ENCODE assay signal across 2 cellular contexts in genomic region chr17:54840885-54841614, GRCh38.
TF ChIP-seq lines count a peak whose summit lies in the region.

No MANE protein-coding gene starts in this region.

TF ChIP-seq in liver, 16 proteins besides CTCF, POLR2A, EP300 and RAD21 (continued from another document):
- TF ChIP-seq ATF3 (IDR thresholded peaks at IDR 0.05) (no peak), GABPA (IDR thresholded peaks at IDR 0.05 in 1 of 2, conservative IDR thresholded peaks at IDR 0.05 in 1 of 2) (no peak), FOXA1 (IDR thresholded peaks at IDR 0.05) (no peak), EGR1 (IDR thresholded peaks at IDR 0.05; ENCODE audit: low read depth in 2 of 2) (no peak), HNF4A (conservative IDR thresholded peaks at IDR 0.05) (peak; percentile 51 to 72), JUND (IDR thresholded peaks at IDR 0.05) (no peak), HNF4G (IDR thresholded peaks at IDR 0.05) (peak; percentile 16), TAF1 (conservative IDR thresholded peaks at IDR 0.05) (no peak), FOXA2 (IDR thresholded peaks at IDR 0.05) (no peak), NR2F2 (IDR thresholded peaks at IDR 0.05) (no peak), ZBTB33 (IDR thresholded peaks at IDR 0.05) (no peak), REST (IDR thresholded peaks at IDR 0.05) (no peak), MAX (IDR thresholded peaks at IDR 0.05) (no peak), RXRA (IDR thresholded peaks at IDR 0.05) (peak; percentile 49 to 61)
TF ChIP-seq in liver: peak in this region for 5.

TF ChIP-seq in HepG2, 621 proteins besides CTCF, POLR2A, EP300 and RAD21 (continued from another document):
- TF ChIP-seq ZNF484 (CRISPR knock-in tag; IDR thresholded peaks at IDR 0.05; ENCODE audit: borderline replicate concordance, low read depth) = no peak
- TF ChIP-seq U2AF2 (IDR thresholded peaks at IDR 0.05; ENCODE audit: low read depth, low read length) = no peak
- no peak for TF ChIP-seq ARNTL (CRISPR knock-in tag; IDR thresholded peaks at IDR 0.05)
- no peak for TF ChIP-seq DNMT3B (CRISPR knock-in tag; conservative IDR thresholded peaks at IDR 0.05)
- TF ChIP-seq RBM22 (optimal IDR thresholded peaks at IDR 0.05; ENCODE audit: low read length) = no peak
- no peak for TF ChIP-seq FUBP1 (CRISPR knock-in tag; IDR thresholded peaks at IDR 0.05; ENCODE audit: borderline replicate concordance)
- no peak for TF ChIP-seq TERF1 (CRISPR knock-in tag; IDR thresholded peaks at IDR 0.05)
- TF ChIP-seq ZNF441 (CRISPR knock-in tag; IDR thresholded peaks at IDR 0.05; ENCODE audit: borderline replicate concordance) = no peak
- no peak for TF ChIP-seq HOXA3 (CRISPR knock-in tag; IDR thresholded peaks at IDR 0.05)
- TF ChIP-seq LBX2 (CRISPR knock-in tag; IDR thresholded peaks at IDR 0.05; ENCODE audit: borderline replicate concordance) = no peak
- no peak for TF ChIP-seq ETV6 (CRISPR knock-in tag; conservative IDR thresholded peaks at IDR 0.05)
- no peak for TF ChIP-seq STAT6 (CRISPR knock-in tag; IDR thresholded peaks at IDR 0.05; ENCODE audit: borderline replicate concordance)
- no peak for TF ChIP-seq ZNF274 (CRISPR knock-in tag; IDR thresholded peaks at IDR 0.05)
